Comparison of ENCODE assay signal across 1 cellular context in the genomic region with DNA sequence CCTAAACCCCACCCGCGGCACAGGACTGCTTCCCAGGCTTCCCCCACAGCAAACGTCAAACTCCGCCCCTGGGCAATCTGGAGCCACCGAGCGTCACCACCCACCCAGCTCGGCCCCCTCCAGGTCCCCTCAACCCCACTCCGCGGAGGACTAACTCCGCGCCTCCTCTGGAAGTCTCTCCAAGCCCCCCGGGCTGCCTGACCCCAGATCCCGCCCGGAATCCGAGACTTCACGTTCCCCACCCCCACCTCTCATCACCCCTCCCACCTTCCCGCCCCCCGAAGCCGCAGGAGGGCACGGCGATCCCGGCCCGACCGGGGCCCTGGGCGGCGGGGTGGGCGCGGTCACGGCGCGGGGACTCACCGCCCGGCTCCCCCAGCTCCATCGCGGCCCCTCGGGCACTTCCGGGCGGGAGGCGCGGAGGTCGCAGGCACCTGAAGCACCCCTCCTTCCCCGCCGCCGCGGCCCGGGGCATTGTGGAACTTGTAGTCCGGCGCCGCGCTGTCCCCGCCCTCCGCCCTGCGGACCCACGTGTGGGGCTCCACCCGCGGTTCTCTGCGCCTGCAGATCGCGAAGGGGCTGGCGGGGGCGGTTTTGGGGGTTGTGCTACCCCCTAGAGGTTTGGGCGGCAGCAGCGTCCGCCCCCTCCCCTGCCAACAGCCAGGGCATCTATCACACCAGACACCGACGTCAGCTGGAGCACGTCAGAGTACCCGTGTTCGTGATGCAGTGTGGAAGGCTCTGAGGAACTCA.
TF ChIP-seq lines count a peak whose summit lies in the region.

Gene TMUB1 (minus strand): TSS at position 423 of the 753 bp plus-strand sequence. CDS start 930 bp downstream, outside the sequence.

TF ChIP-seq in A549, 52 proteins besides CTCF, POLR2A, EP300 and RAD21 (continued from another document):
- TF ChIP-seq, protein P1, sequence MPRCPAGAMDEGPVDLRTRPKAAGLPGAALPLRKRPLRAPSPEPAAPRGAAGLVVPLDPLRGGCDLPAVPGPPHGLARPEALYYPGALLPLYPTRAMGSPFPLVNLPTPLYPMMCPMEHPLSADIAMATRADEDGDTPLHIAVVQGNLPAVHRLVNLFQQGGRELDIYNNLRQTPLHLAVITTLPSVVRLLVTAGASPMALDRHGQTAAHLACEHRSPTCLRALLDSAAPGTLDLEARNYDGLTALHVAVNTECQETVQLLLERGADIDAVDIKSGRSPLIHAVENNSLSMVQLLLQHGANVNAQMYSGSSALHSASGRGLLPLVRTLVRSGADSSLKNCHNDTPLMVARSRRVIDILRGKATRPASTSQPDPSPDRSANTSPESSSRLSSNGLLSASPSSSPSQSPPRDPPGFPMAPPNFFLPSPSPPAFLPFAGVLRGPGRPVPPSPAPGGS (IDR thresholded peaks at IDR 0.05) = peak; percentile 37; the same call in 1 of the 3 replicates
- TF ChIP-seq RNF2 (IDR thresholded peaks at IDR 0.05; ENCODE audit: borderline replicate concordance, low read depth) = no peak
- TF ChIP-seq REST (IDR thresholded peaks at IDR 0.05) = peak; percentile 28; the same call in 1 of the 2 replicates
- TF ChIP-seq KDM5A (IDR thresholded peaks at IDR 0.05) = no peak
- TF ChIP-seq MAX (IDR thresholded peaks at IDR 0.05) = peak; percentile 81
- TF ChIP-seq EHF (CRISPR knock-in tag; IDR thresholded peaks at IDR 0.05) = no peak
- no peak for TF ChIP-seq ESRRA (IDR thresholded peaks at IDR 0.05; ENCODE audit: borderline replicate concordance, low read length)
- no peak for TF ChIP-seq MYC (IDR thresholded peaks at IDR 0.05; ENCODE audit: borderline replicate concordance, low read length)
- peak; percentile 40; the same call in 1 of the 2 replicates for TF ChIP-seq PHF8 (IDR thresholded peaks at IDR 0.05; ENCODE audit: borderline replicate concordance, low read depth)
- TF ChIP-seq EHMT2 (IDR thresholded peaks at IDR 0.05; ENCODE audit: low read depth) = no peak
- TF ChIP-seq HDAC2 (IDR thresholded peaks at IDR 0.05) = no peak
- TF ChIP-seq, protein P2, sequence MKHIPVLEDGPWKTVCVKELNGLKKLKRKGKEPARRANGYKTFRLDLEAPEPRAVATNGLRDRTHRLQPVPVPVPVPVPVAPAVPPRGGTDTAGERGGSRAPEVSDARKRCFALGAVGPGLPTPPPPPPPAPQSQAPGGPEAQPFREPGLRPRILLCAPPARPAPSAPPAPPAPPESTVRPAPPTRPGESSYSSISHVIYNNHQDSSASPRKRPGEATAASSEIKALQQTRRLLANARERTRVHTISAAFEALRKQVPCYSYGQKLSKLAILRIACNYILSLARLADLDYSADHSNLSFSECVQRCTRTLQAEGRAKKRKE (CRISPR knock-in tag; IDR thresholded peaks at IDR 0.05; ENCODE audit: low read depth) = no peak
